Comparison of ENCODE assay signal across 8 cellular contexts in genomic region chr19:10118960-10119359, GRCh38. TPM values are rescaled to one million over a fixed set of nuclear protein-coding genes. Genes with fewer than 3 reads are reported as not detected.
A peak's percentile ranks its signal among the peaks of the same experiment; 100 is the strongest.
DNase-seq lines count a peak whose midpoint lies in the region; TF ChIP-seq lines count a peak whose summit lies in the region.

No MANE protein-coding gene starts in this region.

- no peak for TF ChIP-seq CTCF in Caco-2 (IDR thresholded peaks at IDR 0.05; ENCODE audit: insufficient read depth in 1 of 2, low read depth in 1 of 2, low read length in 1 of 2, severe bottlenecking in 1 of 2, unreplicated experiment in 1 of 2)
- no peak for TF ChIP-seq CTCF in OCI-LY7 (conservative IDR thresholded peaks at IDR 0.05; ENCODE audit: low read length)
- TF ChIP-seq CTCF in osteoblast (IDR thresholded peaks at IDR 0.05; ENCODE audit: extremely low read depth, low read depth, low read length): no peak
- TF ChIP-seq CTCF in GM13976 (IDR thresholded peaks at IDR 0.05; ENCODE audit: borderline replicate concordance, control extremely low read depth, extremely low read depth, insufficient read depth, missing control alignments): no peak

- in situ Hi-C loops in GM13976 (cut with MboI; ENCODE audit: low sequenced_read_pairs, unreplicated experiment): no loop called here

- peak overlapping the region; percentile 89 for H3K27ac Mint-ChIP-seq in Caco-2 (ENCODE audit: unreplicated experiment)

- H3K4me3 ChIP-seq in Caco-2 (ENCODE audit: low read depth, low read length) (peak overlapping the region; percentile 97), OCI-LY7 (ENCODE audit: low read depth, low read length, poor library complexity, severe bottlenecking) (peak overlapping the region; percentile 91), endocrine pancreas (ENCODE audit: control insufficient read depth, insufficient read depth, low read length) (peak overlapping the region; percentile 36), osteoblast (ENCODE audit: insufficient read depth, low read length) (peak overlapping the region; percentile 94)

- H3K4me3 Mint-ChIP-seq in Caco-2 (ENCODE audit: unreplicated experiment): peak overlapping the region; percentile 93

- no peaks in the 10 kb centered on the region; the same call in 1 of the 2 replicates for H3K36me3 ChIP-seq in Caco-2 (ENCODE audit: control insufficient read depth, insufficient read depth, low read length)
- peaks cover 42% of the 10 kb centered on the region for H3K36me3 ChIP-seq in OCI-LY7 (ENCODE audit: insufficient read depth, low read length)
- H3K36me3 ChIP-seq in endocrine pancreas (ENCODE audit: control insufficient read depth, insufficient read depth, low read length): peaks cover 5% of the 10 kb centered on the region
- peaks cover 41% of the 10 kb centered on the region for H3K36me3 ChIP-seq in osteoblast (ENCODE audit: insufficient read depth, low read length)

- DNase-seq in Caco-2 (no peak), OCI-LY7 (ENCODE audit: low spot score) (no peak), osteoblast (ENCODE audit: insufficient read length, low spot score, missing footprints) (peak; percentile 83), GM13976 (ENCODE audit: low spot score) (no peak), NCI-H1436 treated with DMSO at 0.1 percent for 48 hours (lab: John Stamatoyannopoulos, UW) (no peak), COR-L47 (lab: John Stamatoyannopoulos, UW) (no peak), NOMO-1 (lab: John Stamatoyannopoulos, UW; ENCODE audit: unreplicated experiment in 2 of 2) (no peak)

- H3K4me2 ChIP-seq in OCI-LY7 (ENCODE audit: low read length): peak overlapping the region; percentile 94
- peak overlapping the region; percentile 98 for H3K4me2 ChIP-seq in osteoblast (ENCODE audit: insufficient read depth, low read length)

- H3K27ac ChIP-seq in OCI-LY7 (ENCODE audit: low read depth, low read length, poor library complexity, severe bottlenecking): peak overlapping the region; percentile 50
- H3K27ac ChIP-seq in osteoblast (ENCODE audit: low read depth, low read length): peak overlapping the region; percentile 91

- BruUV-seq in Caco-2 (replicated peaks; lab: Mats Ljungman, UMichigan) (no TSS peak), OCI-LY7 (replicated peaks; lab: Mats Ljungman, UMichigan) (no TSS peak)

- no peaks in the 10 kb centered on the region for H3K27me3 ChIP-seq in Caco-2 (replicated peaks; ENCODE audit: control insufficient read depth, insufficient read depth, low read length)
- no peaks in the 10 kb centered on the region for H3K27me3 ChIP-seq in endocrine pancreas (ENCODE audit: control insufficient read depth, insufficient read depth, low read length)
- H3K27me3 ChIP-seq in osteoblast (ENCODE audit: insufficient read depth, low read length): no peaks in the 10 kb centered on the region

- H3K4me1 Mint-ChIP-seq in Caco-2 (ENCODE audit: low read depth, unreplicated experiment): no peaks in the 10 kb centered on the region

- H3K9me3 ChIP-seq in Caco-2 (no peaks in the 10 kb centered on the region), OCI-LY7 (ENCODE audit: low read length) (no peaks in the 10 kb centered on the region), endocrine pancreas (ENCODE audit: control insufficient read depth, low read length) (no peaks in the 10 kb centered on the region), osteoblast (ENCODE audit: low read depth, low read length) (no peaks in the 10 kb centered on the region)

- H3K4me1 ChIP-seq in Caco-2 (no peaks in the 10 kb centered on the region), OCI-LY7 (ENCODE audit: insufficient read depth, low read length, poor library complexity, severe bottlenecking) (peaks cover 6% of the 10 kb centered on the region), endocrine pancreas (ENCODE audit: control insufficient read depth, insufficient read depth, low read length) (no peaks in the 10 kb centered on the region), osteoblast (ENCODE audit: insufficient read depth, low read length) (peaks cover 26% of the 10 kb centered on the region)

- POLR2A ChIA-PET in Caco-2 (lab: Charles Lee): no interaction called here
- POLR2A ChIA-PET in OCI-LY7 (lab: Charles Lee): no interaction called here

- H3K9me3 Mint-ChIP-seq in Caco-2 (ENCODE audit: unreplicated experiment): no peaks in the 10 kb centered on the region

- H3K27me3 Mint-ChIP-seq in Caco-2 (ENCODE audit: insufficient read depth, unreplicated experiment): no peaks in the 10 kb centered on the region

- H4K20me1 ChIP-seq in OCI-LY7 (ENCODE audit: insufficient read depth, low read length) (no peaks in the 10 kb centered on the region), osteoblast (ENCODE audit: insufficient read depth, low read length) (peaks cover 14% of the 10 kb centered on the region)

- no peak overlapping the region for H2AFZ ChIP-seq in OCI-LY7 (ENCODE audit: low read length)
- peak overlapping the region; percentile 76 for H2AFZ ChIP-seq in osteoblast (ENCODE audit: low read length)

- CTCF ChIA-PET in Caco-2 (lab: Charles Lee): no interaction called here
- CTCF ChIA-PET in OCI-LY7 (lab: Charles Lee; ENCODE audit: unreplicated experiment): no interaction called here

- H3K36me3 Mint-ChIP-seq in Caco-2 (ENCODE audit: insufficient read depth, unreplicated experiment): peaks cover 51% of the 10 kb centered on the region

- intact Hi-C loops in Caco-2 (cut with micrococcal nuclease; ENCODE audit: unreplicated experiment): loop anchor here (10.0 kb wide), 1 partner anchor 184 kb away; the partner anchor contains the start of gene OLFM2
- intact Hi-C loops in OCI-LY7 (cut with micrococcal nuclease; ENCODE audit: unreplicated experiment): loop anchor here (1.0 kb wide), 1 partner anchor 131 kb away; no protein-coding TSS in a partner anchor

- H3K79me2 ChIP-seq in OCI-LY7 (ENCODE audit: insufficient read depth, low read depth, low read length) (peaks cover 19% of the 10 kb centered on the region; the same call in 1 of the 2 replicates), osteoblast (ENCODE audit: insufficient read depth, low read length) (peaks cover 27% of the 10 kb centered on the region)

- H3K9me2 ChIP-seq in OCI-LY7 (ENCODE audit: insufficient read depth, low read length): no peaks in the 10 kb centered on the region

- peak overlapping the region; percentile 68 for H3K9ac ChIP-seq in endocrine pancreas (ENCODE audit: control insufficient read depth, insufficient read depth, low read length)

RNA-seq across cellular contexts. Expression of gene EIF3G, which starts 0.7 kb away (rescaled TPM):
- 214 and 229 TPM in 2 replicates for total RNA-seq in Caco-2 (2022)
- total RNA-seq in OCI-LY7 (2014; rRNA removed; shearing (Covaris generic)): 255 and 287 TPM in 2 replicates
- 256 TPM in 2 replicates for total RNA-seq in OCI-LY7 (2022)
- total RNA-seq in osteoblast: 226 and 252 TPM in 2 replicates

RNA-seq across cellular contexts. Expression of gene P2RY11, which starts 7.5 kb away (rescaled TPM):
- total RNA-seq in Caco-2 (2022) (18.4 and 18.6 TPM in 2 replicates), OCI-LY7 (2022) (31.1 and 43.3 TPM in 2 replicates), osteoblast (2.1 and 2.2 TPM in 2 replicates)
- total RNA-seq in OCI-LY7 (2014; rRNA removed; shearing (Covaris generic)): 8.8 and 11.9 TPM in 2 replicates

RNA-seq across cellular contexts. Expression of gene PPAN, which starts 12.8 kb away (rescaled TPM):
- 61.0 and 62.8 TPM in 2 replicates for total RNA-seq in Caco-2 (2022)
- 77.1 and 85.8 TPM in 2 replicates for total RNA-seq in OCI-LY7 (2014; rRNA removed; shearing (Covaris generic))
- total RNA-seq in OCI-LY7 (2022): 88.3 and 116 TPM in 2 replicates
- 19.2 and 20.9 TPM in 2 replicates for total RNA-seq in osteoblast

RNA-seq across cellular contexts. Expression of gene ANGPTL6, which starts 16.5 kb away (rescaled TPM):
- 0.23 and 0.49 TPM in 2 replicates for total RNA-seq in Caco-2 (2022)
- 7.3 and 8.4 TPM in 2 replicates for total RNA-seq in OCI-LY7 (2014; rRNA removed; shearing (Covaris generic))
- total RNA-seq in OCI-LY7 (2022): 8.3 and 10.1 TPM in 2 replicates
- not detected in 2 replicates for total RNA-seq in osteoblast

RNA-seq across cellular contexts. Expression of gene SHFL, which starts 32.8 kb away (rescaled TPM):
- total RNA-seq in Caco-2 (2022) (3.6 and 6.2 TPM in 2 replicates), OCI-LY7 (2022) (28.5 and 30.9 TPM in 2 replicates), osteoblast (20.6 and 22.4 TPM in 2 replicates)
- total RNA-seq in OCI-LY7 (2014; rRNA removed; shearing (Covaris generic)): 21.9 and 32.9 TPM in 2 replicates

Comparison
In these comparisons a context has a peak if more than half of its experiments do, and no peak if none do; other contexts are left out.
1. H3K4me3 ChIP-seq: peak in every context shown above with its lines; median percentile 97 in Caco-2; 94 in osteoblast; 91 in OCI-LY7; 36 in endocrine pancreas.